ENCODE assay signal across 1 cellular context in genomic region chr7:72265505-72265904, GRCh38.
TF ChIP-seq lines count a peak whose summit lies in the region.

No MANE protein-coding gene starts in this region.

TF ChIP-seq in H1, 55 proteins besides CTCF, POLR2A, EP300 and RAD21 (continued from another document):
- TF ChIP-seq TAF1 (IDR thresholded peaks at IDR 0.05; ENCODE audit: low read depth, low read length) (no peak), E2F6 (IDR thresholded peaks at IDR 0.05) (peak; percentile 40; the same call in 1 of the 2 replicates), ZNF274 (IDR thresholded peaks at IDR 0.05; ENCODE audit: borderline replicate concordance, extremely low read depth, low read length) (no peak), CEBPB (IDR thresholded peaks at IDR 0.05; ENCODE audit: low read depth, low read length) (no peak), MAX (IDR thresholded peaks at IDR 0.05) (peak; percentile 79), SIN3A (conservative IDR thresholded peaks at IDR 0.05 in 1 of 2, IDR thresholded peaks at IDR 0.05 in 1 of 2; ENCODE audit: low read depth in 1 of 2, low read length in 2 of 2) (0 out of 4 replicates have a peak, but pooled peaks of 1 of the 2 experiments have one; percentile 36), HDAC6 (IDR thresholded peaks at IDR 0.05; ENCODE audit: low read depth, low read length) (no peak), HDAC2 (IDR thresholded peaks at IDR 0.05; ENCODE audit: borderline replicate concordance in 1 of 2, low read depth in 2 of 2, low read length in 2 of 2) (peak in 1 of 2 experiments; percentile 35; a peak in 1 of 4 replicates), ATF3 (IDR thresholded peaks at IDR 0.05; ENCODE audit: insufficient read depth, low read depth, low read length) (no peak)
